8 cellular contexts compared by ENCODE assay signal in the genomic region with DNA sequence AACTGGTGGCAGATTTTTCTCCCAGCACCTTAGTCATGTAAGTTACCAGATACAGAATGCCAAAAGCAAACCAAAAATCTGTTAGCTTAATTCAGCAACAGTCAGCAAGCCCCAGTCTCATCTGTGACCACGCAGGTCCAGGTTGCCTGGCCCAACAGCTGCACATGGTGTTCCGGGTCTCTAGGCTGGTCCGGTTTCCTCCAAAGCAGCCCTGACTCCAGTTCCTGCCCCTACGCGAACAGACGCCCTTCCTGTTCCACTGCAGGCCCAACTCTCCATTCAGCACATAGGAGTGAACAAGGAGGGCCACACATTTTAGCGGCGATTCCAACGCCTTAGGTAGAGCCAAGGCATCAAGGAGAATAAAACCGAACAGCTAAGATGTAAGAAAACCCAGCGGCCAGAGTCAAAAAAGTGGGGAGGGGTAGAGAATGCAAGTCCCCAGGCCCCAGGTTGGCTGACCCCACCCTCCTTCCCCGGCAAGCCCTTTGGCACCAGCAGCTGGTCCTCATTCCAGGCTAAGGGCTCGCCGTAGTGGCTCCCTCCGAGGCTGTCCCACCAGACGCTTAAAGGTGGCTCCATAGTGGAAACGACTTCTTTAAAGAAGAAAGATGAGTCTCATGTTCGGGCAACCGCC. TPM values are rescaled to one million over a fixed set of nuclear protein-coding genes. Genes with fewer than 3 reads are reported as not detected.
DNase-seq lines count a peak whose midpoint lies in the region; ATAC-seq, FAIRE-seq and TF ChIP-seq lines count a peak whose summit lies in the region.

No MANE protein-coding gene starts in this region.

- H3K27me3 ChIP-seq in muscle layer of duodenum (ENCODE audit: low read depth, low read length), result no peaks in the 10 kb centered on the region

- TF ChIP-seq CTCF in AG10803 (conservative IDR thresholded peaks at IDR 0.05; ENCODE audit: low read length), result no peak
- no peak for TF ChIP-seq CTCF in choroid plexus epithelial cell (conservative IDR thresholded peaks at IDR 0.05; ENCODE audit: low read depth, low read length)

- H3K4me1 ChIP-seq in muscle layer of duodenum (ENCODE audit: control insufficient read depth in 1 of 2, insufficient read depth in 2 of 2, low read length in 2 of 2), result peaks cover 14 to 33% of the 10 kb centered on the region in 2 donors

- H3K27ac ChIP-seq in muscle layer of duodenum (ENCODE audit: low read length), result no peak overlapping the region

- no peak for ATAC-seq in GM18520 (IDR thresholded peaks at IDR 0.05; ENCODE audit: unreplicated experiment)

- DNase-seq in AG10803 (ENCODE audit: low read depth) (no peak), LHCN-M2 (ENCODE audit: low read depth) (peak; percentile 33), choroid plexus epithelial cell (ENCODE audit: low read depth) (no peak), NOMO-1 treated with dmso at 0.1 percent for 144 hours (lab: John Stamatoyannopoulos, UW; ENCODE audit: unreplicated experiment) (no peak), urothelium cell line (ENCODE audit: low spot score) (no peak), DMS153 (lab: John Stamatoyannopoulos, UW) (no peak)

- H3K4me3 ChIP-seq in AG10803 (ENCODE audit: low read length), result peak overlapping the region; percentile 80
- peak overlapping the region; percentile 78 for H3K4me3 ChIP-seq in choroid plexus epithelial cell (ENCODE audit: low read depth, low read length)
- H3K4me3 ChIP-seq in muscle layer of duodenum (ENCODE audit: low read depth in 1 of 2, low read length in 2 of 2), result peak overlapping the region; percentile 52 to 92

- FAIRE-seq in urothelium cell line (lab: Jason Lieb, UNC), result no peak

- H3K36me3 ChIP-seq in muscle layer of duodenum (ENCODE audit: control insufficient read depth in 1 of 2, insufficient read depth in 2 of 2, low read length in 2 of 2), result no peaks in the 10 kb centered on the region

- no peaks in the 10 kb centered on the region for H3K9me3 ChIP-seq in muscle layer of duodenum (ENCODE audit: control insufficient read depth in 1 of 2, low read length in 2 of 2)

RNA-seq across cellular contexts. Expression of a gene that starts 1.5 kb away (rescaled TPM):
- 361 and 435 TPM in 2 replicates for total RNA-seq in LHCN-M2 (2014; rRNA removed)
- polyA plus RNA-seq in LHCN-M2 (2012), result 227 TPM

RNA-seq across cellular contexts. Expression of a gene that starts 51.6 kb away (rescaled TPM):
- total RNA-seq in LHCN-M2 (2014; rRNA removed), result 67.3 and 69.6 TPM in 2 replicates
- 69.8 TPM for polyA plus RNA-seq in LHCN-M2 (2012)
